Comparison of ENCODE assay signal across 18 cellular contexts in the genomic region with DNA sequence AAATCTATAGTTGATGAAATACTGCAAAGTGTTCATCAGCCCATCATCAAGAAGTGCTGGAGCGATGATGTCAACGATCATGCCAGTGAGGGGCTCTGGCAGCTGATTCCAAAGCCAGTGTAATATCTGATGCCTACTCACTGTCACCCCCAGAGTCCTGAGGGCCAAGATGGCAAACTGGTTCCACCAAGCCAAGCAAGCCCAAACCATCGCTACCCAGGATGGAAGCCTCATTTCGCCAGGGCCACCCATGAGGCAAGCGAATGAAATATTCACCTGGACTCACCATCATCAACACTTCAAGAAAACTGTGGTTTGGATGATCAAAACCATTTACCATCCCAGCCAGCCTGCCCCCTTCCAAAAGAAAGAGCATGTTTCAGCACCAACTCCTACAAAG.
A peak's percentile ranks its signal among the peaks of the same experiment; 100 is the strongest.
DNase-seq lines count a peak whose midpoint lies in the region; ATAC-seq, FAIRE-seq and TF ChIP-seq lines count a peak whose summit lies in the region.
"Had no signal": no experiment of that assay in that cellular context is flagged by ENCODE, and none has a peak within 500 bp of the region (broad histone marks: within the 10 kb centered on the region; RNA-seq: fewer than 3 reads in every experiment).

No MANE protein-coding gene starts in this region.

- H3K9me2 ChIP-seq in GM23248 (ENCODE audit: insufficient read depth) = no peaks in the 10 kb centered on the region

- intact Hi-C loops in kidney (cut with DNase I) = no loop called here
- intact Hi-C loops in upper lobe of right lung (cut with DNase I) = no loop called here
- intact Hi-C loops in adrenal gland (cut with DNase I) = no loop called here

- H3K27ac ChIP-seq in RWPE2 (ENCODE audit: poor library complexity, severe bottlenecking) = no peak overlapping the region
- no peak overlapping the region for H3K27ac ChIP-seq in kidney (ENCODE audit: low read depth in 2 of 2, low read length in 2 of 2)
- no peak overlapping the region for H3K27ac ChIP-seq in upper lobe of right lung
- H3K27ac ChIP-seq in adrenal gland = no peak overlapping the region
- H3K27ac ChIP-seq in GM23248 = no peak overlapping the region
- H3K27ac ChIP-seq: C4-2B had no signal

- TF ChIP-seq CTCF in RWPE2 (IDR thresholded peaks at IDR 0.05; ENCODE audit: poor library complexity, severe bottlenecking) (no peak), kidney (IDR thresholded peaks at IDR 0.05; ENCODE audit: borderline replicate concordance, extremely low read depth, insufficient read depth) (no peak), upper lobe of right lung (IDR thresholded peaks at IDR 0.05) (no peak), adrenal gland (IDR thresholded peaks at IDR 0.05) (no peak)

- H3K9me3 ChIP-seq in RWPE2 (ENCODE audit: severe bottlenecking) (no peaks in the 10 kb centered on the region), kidney (ENCODE audit: control insufficient read depth in 1 of 2, low read length in 2 of 2) (no peaks in the 10 kb centered on the region), upper lobe of right lung (no peaks in the 10 kb centered on the region), adrenal gland (replicated peaks in 1 of 3) (no peaks in the 10 kb centered on the region), GM23248 (ENCODE audit: low read depth) (no peaks in the 10 kb centered on the region)
- H3K9me3 ChIP-seq: Caco-2 had no signal

- H3K79me2 ChIP-seq in GM23248 (ENCODE audit: insufficient read depth) = no peaks in the 10 kb centered on the region

- H2AFZ ChIP-seq in GM23248 = no peak overlapping the region
- H2AFZ ChIP-seq: GM23338 had no signal

- H3K4me3 ChIP-seq in RWPE2 (ENCODE audit: severe bottlenecking) (no peak overlapping the region), kidney (ENCODE audit: low read length in 2 of 2) (no peak overlapping the region), upper lobe of right lung (no peak overlapping the region), adrenal gland (no peak overlapping the region), GM23248 (no peak overlapping the region)
- H3K4me3 ChIP-seq: GM12878, GM23338 had no signal

- DNase-seq in RWPE2 (ENCODE audit: low spot score) (peak; percentile 69), kidney (peak; percentile 13), upper lobe of right lung (peak; percentile 19), adrenal gland (no peak), NCI-H774 (lab: John Stamatoyannopoulos, UW) (no peak), GM23248 (no peak)
- DNase-seq: Caco-2; CD4-positive, CD25-positive, alpha-beta regulatory T cell; CD8-positive, alpha-beta T cell; DMS153; DND-41; H7; HCEC 1CT had no signal

- no peak for TF ChIP-seq POLR2A in adrenal gland (IDR thresholded peaks at IDR 0.05)

- H3K27me3 ChIP-seq in RWPE2 (ENCODE audit: insufficient read depth, poor library complexity, severe bottlenecking) (peaks cover 73% of the 10 kb centered on the region), upper lobe of right lung (peaks cover 27% of the 10 kb centered on the region), adrenal gland (no peaks in the 10 kb centered on the region), GM23248 (replicated peaks; ENCODE audit: insufficient read depth) (peaks cover 34% of the 10 kb centered on the region)

- H4K20me1 ChIP-seq in GM23248 (ENCODE audit: insufficient read depth) = no peaks in the 10 kb centered on the region

- H3K4me2 ChIP-seq in GM23248 (ENCODE audit: unreplicated experiment) = no peak overlapping the region
- H3K4me2 ChIP-seq: GM23338 had no signal

- no peak for ATAC-seq in RWPE2 (ENCODE audit: low read depth)
- ATAC-seq in upper lobe of right lung = no peak
- ATAC-seq: CD8-positive, alpha-beta T cell; GM12878; GM23338 had no signal

- 75 to 98% (median 92%) methylated on average over 5 of the region's 5 CpGs for WGBS in adrenal gland, 4 donors
- WGBS in GM23248 (ENCODE audit: low coverage in 1 of 2, low lambda C conversion rate in 2 of 2, missing lambda C conversion rate in 2 of 2), 2 experiments = 63 to 65% methylated on average over 5 of the region's 5 CpGs

- H3K4me1 ChIP-seq in RWPE2 (ENCODE audit: insufficient read depth, poor library complexity, severe bottlenecking) = no peaks in the 10 kb centered on the region
- H3K4me1 ChIP-seq in kidney (ENCODE audit: control insufficient read depth in 1 of 2, insufficient read depth in 1 of 2, low read depth in 1 of 2, low read length in 2 of 2) = no peaks in the 10 kb centered on the region
- H3K4me1 ChIP-seq in upper lobe of right lung = no peaks in the 10 kb centered on the region
- H3K4me1 ChIP-seq in adrenal gland (replicated peaks in 1 of 2) = no peaks in the 10 kb centered on the region
- H3K4me1 ChIP-seq in GM23248 (ENCODE audit: insufficient read depth) = no peaks in the 10 kb centered on the region
- H3K4me1 ChIP-seq: Caco-2 had no signal

- H3K9ac ChIP-seq in kidney (ENCODE audit: low read length in 2 of 2) = no peak overlapping the region
- H3K9ac ChIP-seq in GM23248 = no peak overlapping the region

- FAIRE-seq in kidney (lab: Jason Lieb, UNC) = no peak
- FAIRE-seq: G401.6, GM12878, GM19239 had no signal

- H3F3A ChIP-seq in GM23248 (ENCODE audit: insufficient read depth) = no peaks in the 10 kb centered on the region

- no peaks in the 10 kb centered on the region for H3K36me3 ChIP-seq in RWPE2 (ENCODE audit: low read depth)
- no peaks in the 10 kb centered on the region for H3K36me3 ChIP-seq in kidney (ENCODE audit: control insufficient read depth in 1 of 2, insufficient read depth in 2 of 2, low read length in 2 of 2)
- H3K36me3 ChIP-seq in upper lobe of right lung = no peaks in the 10 kb centered on the region
- no peaks in the 10 kb centered on the region for H3K36me3 ChIP-seq in adrenal gland (replicated peaks in 1 of 2)
- no peaks in the 10 kb centered on the region for H3K36me3 ChIP-seq in GM23248 (ENCODE audit: low read depth)

- in situ Hi-C loops in GM23248 (cut with MboI) = no loop called here

Comparison
In these comparisons a context has a peak if more than half of its experiments do, and no peak if none do; other contexts are left out.
1. DNase-seq: peak in RWPE2 (single experiment), kidney (single experiment) and upper lobe of right lung (single experiment); none in adrenal gland (0 of 7), NCI-H774 (single experiment) and GM23248 (single experiment).